22 cellular contexts compared by ENCODE assay signal in the genomic region with DNA sequence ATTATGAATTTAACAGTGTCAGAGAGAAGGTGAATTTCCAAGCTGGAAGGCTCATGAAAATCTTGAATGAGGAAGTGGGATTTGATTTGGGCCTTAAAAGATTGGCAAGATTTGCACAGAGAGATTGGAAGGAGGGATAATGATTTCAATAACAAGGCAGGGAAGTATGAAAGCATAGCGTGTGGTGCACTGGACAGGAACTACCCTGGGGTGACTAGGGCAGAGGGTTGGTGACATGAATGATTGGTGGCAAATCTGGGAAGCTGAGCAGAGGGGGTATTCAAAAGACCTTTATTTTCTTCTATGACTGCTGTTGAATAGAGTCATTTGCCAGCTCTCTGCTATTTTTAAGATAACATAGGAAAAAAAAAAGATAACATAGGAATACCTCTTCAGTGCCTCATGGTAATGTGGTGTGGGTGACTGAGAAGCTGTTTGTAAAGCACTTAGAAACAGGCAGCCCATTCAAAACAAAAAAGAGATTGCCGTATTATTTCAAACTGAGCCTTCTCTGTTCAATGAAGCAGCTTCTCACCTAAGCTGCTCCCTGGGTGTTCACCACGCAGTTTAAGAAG.
"Had no signal": no experiment of that assay in that cellular context is flagged by ENCODE, and none has a peak within 500 bp of the region (broad histone marks: within the 10 kb centered on the region; RNA-seq: fewer than 3 reads in every experiment).

No MANE protein-coding gene starts in this region.

- H3K27ac ChIP-seq: brain microvascular endothelial cell, coronary artery, gastrocnemius medialis, left ventricle myocardium inferior, thyroid gland had no signal

- H3K27ac Mint-ChIP-seq: activated B cell treated with CpG ODN at 0.5 μM for 24 hours; activated CD4-positive, alpha-beta memory T cell treated with anti-CD3 and anti-CD28 coated beads for 36 hours; activated CD8-positive, alpha-beta memory T cell treated with anti-CD3 and anti-CD28 coated beads, Interleukin-2, amount 10 ng/mL, durations not matched to agents 7 days and 5 days; activated T-helper 17 cell treated with anti-CD3 and anti-CD28 coated beads, Interleukin-2, amount 50 U/mL, for 72 hours; naive thymus-derived CD8-positive, alpha-beta T cell; T-cell had no signal

- H3K4me3 ChIP-seq: coronary artery, gastrocnemius medialis, left ventricle myocardium inferior, thyroid gland had no signal

- H3K4me3 Mint-ChIP-seq: activated B cell treated with CpG ODN at 0.5 μM for 24 hours; activated CD4-positive, alpha-beta memory T cell treated with anti-CD3 and anti-CD28 coated beads for 36 hours; activated CD8-positive, alpha-beta memory T cell treated with anti-CD3 and anti-CD28 coated beads, Interleukin-2, amount 10 ng/mL, durations not matched to agents 7 days and 5 days; activated T-helper 17 cell treated with anti-CD3 and anti-CD28 coated beads, Interleukin-2, amount 50 U/mL, for 72 hours; central memory CD8-positive, alpha-beta T cell; naive thymus-derived CD8-positive, alpha-beta T cell; T-cell had no signal

- H3K36me3 Mint-ChIP-seq: activated CD4-positive, alpha-beta memory T cell treated with anti-CD3 and anti-CD28 coated beads for 36 hours; activated CD8-positive, alpha-beta memory T cell treated with anti-CD3 and anti-CD28 coated beads, Interleukin-2, amount 10 ng/mL, durations not matched to agents 7 days and 5 days; naive thymus-derived CD8-positive, alpha-beta T cell; T-cell had no signal

- H3K4me1 Mint-ChIP-seq: activated B cell treated with CpG ODN at 0.5 μM for 24 hours; activated CD8-positive, alpha-beta memory T cell treated with anti-CD3 and anti-CD28 coated beads, Interleukin-2, amount 10 ng/mL, durations not matched to agents 7 days and 5 days; activated T-helper 17 cell treated with anti-CD3 and anti-CD28 coated beads, Interleukin-2, amount 50 U/mL, for 72 hours; central memory CD8-positive, alpha-beta T cell; naive thymus-derived CD8-positive, alpha-beta T cell; T-cell had no signal

- H3K9me3 Mint-ChIP-seq: activated B cell treated with CpG ODN at 0.5 μM for 24 hours had no signal

- H3K4me1 ChIP-seq: gastrocnemius medialis, left ventricle myocardium inferior, thyroid gland had no signal

- H3K9me3 ChIP-seq: gastrocnemius medialis, left ventricle myocardium inferior, thyroid gland had no signal

- H3K36me3 ChIP-seq: brain microvascular endothelial cell, gastrocnemius medialis, left ventricle myocardium inferior, thyroid gland had no signal

- ATAC-seq: activated CD8-positive, alpha-beta memory T cell treated with anti-CD3 and anti-CD28 coated beads, Interleukin-2, amount 10 ng/mL, durations not matched to agents 7 days and 5 days; activated T-helper 17 cell treated with anti-CD3 and anti-CD28 coated beads, Interleukin-2, amount 50 U/mL, for 72 hours; gastrocnemius medialis; naive thymus-derived CD8-positive, alpha-beta T cell; T-cell had no signal

- DNase-seq: activated B cell treated with CpG ODN at 0.5 μM for 24 hours; activated CD4-positive, alpha-beta memory T cell treated with anti-CD3 and anti-CD28 coated beads for 36 hours; activated CD4-positive, alpha-beta T cell treated with anti-CD3 and anti-CD28 coated beads for 4 hours; activated CD8-positive, alpha-beta memory T cell treated with anti-CD3 and anti-CD28 coated beads, Interleukin-2, amount 10 ng/mL, durations not matched to agents 7 days and 5 days; activated naive CD4-positive, alpha-beta T cell; activated T-cell treated with anti-CD3 and anti-CD28 coated beads, Interleukin-2, amount 50 U/mL, for 1 hour; brain microvascular endothelial cell; gastrocnemius medialis; kidney; left ventricle myocardium inferior; mesenchymal stem cell; naive thymus-derived CD8-positive, alpha-beta T cell; stimulated activated CD4-positive, alpha-beta T cell treated with anti-CD3 and anti-CD28 coated beads, Interleukin-12 subunit alpha, Interleukin-12 subunit beta, amount 100 ng/mL, for 4 hours; stimulated activated CD4-positive, alpha-beta T cell treated with anti-CD3 and anti-CD28 coated beads, Interleukin-1b, Interleukin-23, amount 100 ng/mL, for 48 hours; stimulated activated CD8-positive, alpha-beta memory T cell treated with anti-CD3 and anti-CD28 coated beads, Interleukin-4, amount 100 ng/mL, for 48 hours; stimulated activated naive CD4-positive, alpha-beta T cell treated with Interleukin-2 at 50 U/mL for 16 hours; T-cell; T-helper 9 cell had no signal

- H3K27me3 ChIP-seq: brain microvascular endothelial cell, gastrocnemius medialis, thyroid gland had no signal

- H3K27me3 Mint-ChIP-seq: activated B cell treated with CpG ODN at 0.5 μM for 24 hours; activated CD4-positive, alpha-beta memory T cell treated with anti-CD3 and anti-CD28 coated beads for 36 hours; activated CD8-positive, alpha-beta memory T cell treated with anti-CD3 and anti-CD28 coated beads, Interleukin-2, amount 10 ng/mL, durations not matched to agents 7 days and 5 days; activated T-helper 17 cell treated with anti-CD3 and anti-CD28 coated beads, Interleukin-2, amount 50 U/mL, for 72 hours; central memory CD8-positive, alpha-beta T cell; naive thymus-derived CD8-positive, alpha-beta T cell; T-cell had no signal
